ENCODE assay signal across 1 cellular context in the genomic region with DNA sequence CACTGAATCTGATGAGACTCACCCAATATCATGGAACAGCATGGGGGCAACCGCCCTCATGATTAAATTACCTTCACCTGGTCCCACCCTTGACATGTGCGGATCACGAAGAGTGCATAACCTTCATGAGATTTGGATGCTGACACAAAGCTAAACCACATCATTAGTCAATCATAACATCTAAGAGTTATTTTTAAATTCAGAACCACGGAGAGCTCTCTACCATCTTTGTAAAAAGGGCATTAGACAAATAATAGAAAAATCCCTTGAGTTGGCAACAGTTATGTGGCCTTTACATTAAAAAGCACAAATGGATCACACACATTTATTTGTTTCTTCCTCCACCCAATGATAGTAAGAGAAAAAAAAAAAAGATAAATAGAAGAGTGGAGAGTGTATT.
TF ChIP-seq lines count a peak whose summit lies in the region.

No MANE protein-coding gene starts in this region.

TF ChIP-seq in liver, 16 proteins besides CTCF, POLR2A, EP300 and RAD21:
- TF ChIP-seq, protein P1, sequence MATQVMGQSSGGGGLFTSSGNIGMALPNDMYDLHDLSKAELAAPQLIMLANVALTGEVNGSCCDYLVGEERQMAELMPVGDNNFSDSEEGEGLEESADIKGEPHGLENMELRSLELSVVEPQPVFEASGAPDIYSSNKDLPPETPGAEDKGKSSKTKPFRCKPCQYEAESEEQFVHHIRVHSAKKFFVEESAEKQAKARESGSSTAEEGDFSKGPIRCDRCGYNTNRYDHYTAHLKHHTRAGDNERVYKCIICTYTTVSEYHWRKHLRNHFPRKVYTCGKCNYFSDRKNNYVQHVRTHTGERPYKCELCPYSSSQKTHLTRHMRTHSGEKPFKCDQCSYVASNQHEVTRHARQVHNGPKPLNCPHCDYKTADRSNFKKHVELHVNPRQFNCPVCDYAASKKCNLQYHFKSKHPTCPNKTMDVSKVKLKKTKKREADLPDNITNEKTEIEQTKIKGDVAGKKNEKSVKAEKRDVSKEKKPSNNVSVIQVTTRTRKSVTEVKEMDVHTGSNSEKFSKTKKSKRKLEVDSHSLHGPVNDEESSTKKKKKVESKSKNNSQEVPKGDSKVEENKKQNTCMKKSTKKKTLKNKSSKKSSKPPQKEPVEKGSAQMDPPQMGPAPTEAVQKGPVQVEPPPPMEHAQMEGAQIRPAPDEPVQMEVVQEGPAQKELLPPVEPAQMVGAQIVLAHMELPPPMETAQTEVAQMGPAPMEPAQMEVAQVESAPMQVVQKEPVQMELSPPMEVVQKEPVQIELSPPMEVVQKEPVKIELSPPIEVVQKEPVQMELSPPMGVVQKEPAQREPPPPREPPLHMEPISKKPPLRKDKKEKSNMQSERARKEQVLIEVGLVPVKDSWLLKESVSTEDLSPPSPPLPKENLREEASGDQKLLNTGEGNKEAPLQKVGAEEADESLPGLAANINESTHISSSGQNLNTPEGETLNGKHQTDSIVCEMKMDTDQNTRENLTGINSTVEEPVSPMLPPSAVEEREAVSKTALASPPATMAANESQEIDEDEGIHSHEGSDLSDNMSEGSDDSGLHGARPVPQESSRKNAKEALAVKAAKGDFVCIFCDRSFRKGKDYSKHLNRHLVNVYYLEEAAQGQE (IDR thresholded peaks at IDR 0.05), result peak; percentile 80
- TF ChIP-seq NR2F2 (IDR thresholded peaks at IDR 0.05), result no peak
